In the genomic region with DNA sequence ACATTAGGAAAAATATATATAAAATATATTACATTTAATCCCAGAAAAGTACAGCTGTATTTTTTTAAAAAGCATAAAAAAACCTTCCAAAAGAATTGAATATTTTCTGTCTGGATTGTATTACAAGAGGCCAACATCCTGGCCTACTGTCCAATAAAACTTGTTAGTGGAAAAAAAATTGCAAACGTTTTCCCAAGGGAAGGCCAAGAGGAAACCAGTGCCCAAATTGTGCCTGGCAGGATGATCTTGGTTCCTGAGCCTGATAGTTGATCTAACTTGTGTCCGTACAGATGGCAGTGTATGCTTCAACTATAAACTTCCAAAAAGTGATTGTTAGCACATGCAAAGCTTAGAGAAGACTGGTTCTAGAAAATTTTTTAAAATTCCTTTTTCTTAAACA, we compare ENCODE assay signal across 23 cellular contexts.
A peak's percentile ranks its signal among the peaks of the same experiment; 100 is the strongest.
DNase-seq lines count a peak whose midpoint lies in the region; ATAC-seq and TF ChIP-seq lines count a peak whose summit lies in the region.
"Had no signal": no experiment of that assay in that cellular context is flagged by ENCODE, and none has a peak within 500 bp of the region (broad histone marks: within the 10 kb centered on the region; RNA-seq: fewer than 3 reads in every experiment).

No MANE protein-coding gene starts in this region.

- no peaks in the 10 kb centered on the region for H3K79me2 ChIP-seq in ACC112 (ENCODE audit: control insufficient read depth, insufficient read depth, low read length, unreplicated experiment)

- H3K9ac ChIP-seq in SK-N-MC (ENCODE audit: insufficient read length) = no peak overlapping the region

- no peaks in the 10 kb centered on the region for H3K9me3 Mint-ChIP-seq in activated CD4-positive, alpha-beta memory T cell treated with anti-CD3 and anti-CD28 coated beads, Interleukin-2, amount 10 ng/mL, durations not matched to agents 7 days and 5 days
- H3K9me3 Mint-ChIP-seq: activated T-cell treated with anti-CD3 and anti-CD28 coated beads, Interleukin-2, amount 50 U/mL, for 4 hours; CD14-positive monocyte; effector memory CD8-positive, alpha-beta T cell; naive thymus-derived CD4-positive, alpha-beta T cell had no signal

- H3K27me3 ChIP-seq in ACC112 (ENCODE audit: insufficient read depth, low read length) = no peaks in the 10 kb centered on the region
- H3K27me3 ChIP-seq: adrenal gland, brain microvascular endothelial cell, upper lobe of right lung had no signal

- ATAC-seq in HG03039 (IDR thresholded peaks at IDR 0.05; ENCODE audit: unreplicated experiment) = no peak
- ATAC-seq in HG02798 (IDR thresholded peaks at IDR 0.05; ENCODE audit: poor library complexity, unreplicated experiment) = no peak
- ATAC-seq: activated T-cell treated with anti-CD3 and anti-CD28 coated beads, Interleukin-2, amount 50 U/mL, for 4 hours; effector memory CD8-positive, alpha-beta T cell; naive thymus-derived CD4-positive, alpha-beta T cell; upper lobe of right lung had no signal

- H3K36me3 Mint-ChIP-seq in activated CD4-positive, alpha-beta memory T cell treated with anti-CD3 and anti-CD28 coated beads, Interleukin-2, amount 10 ng/mL, durations not matched to agents 7 days and 5 days (ENCODE audit: low read depth) = no peaks in the 10 kb centered on the region
- H3K36me3 Mint-ChIP-seq: CD14-positive monocyte had no signal

- peaks cover 34% of the 10 kb centered on the region for H3K4me1 ChIP-seq in ACC112 (ENCODE audit: control insufficient read depth, insufficient read depth, low read length, unreplicated experiment)

- DNase-seq in GM04503 (ENCODE audit: low read depth) (peak; percentile 3), SK-N-MC (ENCODE audit: low read depth, low spot score) (no peak), foreskin fibroblast (peak; percentile 7 to 12)
- DNase-seq in activated CD4-positive, alpha-beta memory T cell treated with anti-CD3 and anti-CD28 coated beads, Interleukin-2, amount 10 ng/mL, durations not matched to agents 7 days and 5 days = no peak
- DNase-seq in NK-92 treated with Interleukin-12 subunit alpha and Interleukin-12 subunit beta, amount 100 ng/mL, for 24 hours (lab: John Stamatoyannopoulos, UW) = no peak
- DNase-seq: activated CD4-positive, alpha-beta T cell treated with anti-CD3 and anti-CD28 coated beads for 48 hours; activated T-cell treated with anti-CD3 and anti-CD28 coated beads, Interleukin-2, amount 50 U/mL, for 4 hours; adrenal gland; brain microvascular endothelial cell; effector memory CD8-positive, alpha-beta T cell; head of caudate nucleus; naive thymus-derived CD4-positive, alpha-beta T cell; NCI-H1092 treated with DMSO at 0.1 percent for 48 hours; NCI-H2029; occipital lobe; upper lobe of right lung had no signal

- H3K36me3 ChIP-seq in ACC112 (ENCODE audit: insufficient read depth, low read length) (no peaks in the 10 kb centered on the region), SK-N-MC (ENCODE audit: insufficient read depth, low read length) (no peaks in the 10 kb centered on the region)
- H3K36me3 ChIP-seq: adrenal gland, brain microvascular endothelial cell, upper lobe of right lung had no signal

- H3K27me3 Mint-ChIP-seq in activated CD4-positive, alpha-beta memory T cell treated with anti-CD3 and anti-CD28 coated beads, Interleukin-2, amount 10 ng/mL, durations not matched to agents 7 days and 5 days = no peaks in the 10 kb centered on the region
- H3K27me3 Mint-ChIP-seq: effector memory CD8-positive, alpha-beta T cell had no signal

- H3K27ac Mint-ChIP-seq in activated CD4-positive, alpha-beta memory T cell treated with anti-CD3 and anti-CD28 coated beads, Interleukin-2, amount 10 ng/mL, durations not matched to agents 7 days and 5 days = no peak overlapping the region
- H3K27ac Mint-ChIP-seq: CD14-positive monocyte; effector memory CD8-positive, alpha-beta T cell; naive thymus-derived CD4-positive, alpha-beta T cell had no signal

- CTCF ChIA-PET in activated CD4-positive, alpha-beta memory T cell treated with anti-CD3 and anti-CD28 coated beads, Interleukin-2, amount 10 ng/mL, durations not matched to agents 7 days and 5 days (lab: Charles Lee) = interaction anchor here (0.5 to 2.7 kb wide), 2 partner anchors 25 to 80 kb away, joined by 4 to 10 read pairs; no protein-coding TSS in a partner anchor

- H3K4me3 ChIP-seq in ACC112 (ENCODE audit: low read depth, low read length) (peak overlapping the region; percentile 24; the same call in 1 of the 2 replicates), SK-N-MC (no peak overlapping the region), foreskin fibroblast (ENCODE audit: low read depth in 1 of 2, low read length in 2 of 2) (no peak overlapping the region)
- H3K4me3 ChIP-seq: adrenal gland, skin epidermis, upper lobe of right lung had no signal

- H3K4me3 Mint-ChIP-seq in activated CD4-positive, alpha-beta memory T cell treated with anti-CD3 and anti-CD28 coated beads, Interleukin-2, amount 10 ng/mL, durations not matched to agents 7 days and 5 days = no peak overlapping the region
- H3K4me3 Mint-ChIP-seq: activated T-cell treated with anti-CD3 and anti-CD28 coated beads, Interleukin-2, amount 50 U/mL, for 4 hours; CD14-positive monocyte; effector memory CD8-positive, alpha-beta T cell; naive thymus-derived CD4-positive, alpha-beta T cell had no signal

- no peak for TF ChIP-seq CTCF in foreskin fibroblast (IDR thresholded peaks at IDR 0.05; ENCODE audit: low read depth, low read length)

- no peaks in the 10 kb centered on the region for H3K4me1 Mint-ChIP-seq in activated CD4-positive, alpha-beta memory T cell treated with anti-CD3 and anti-CD28 coated beads, Interleukin-2, amount 10 ng/mL, durations not matched to agents 7 days and 5 days

- H3K27ac ChIP-seq in ACC112 (ENCODE audit: low read depth, low read length) (peak overlapping the region; percentile 63), SK-N-MC (peak overlapping the region; percentile 63; the same call in 1 of the 2 replicates)
- H3K27ac ChIP-seq: adrenal gland, brain microvascular endothelial cell, RWPE1, upper lobe of right lung, VCaP had no signal

- POLR2A ChIA-PET in activated CD4-positive, alpha-beta memory T cell treated with anti-CD3 and anti-CD28 coated beads, Interleukin-2, amount 10 ng/mL, durations not matched to agents 7 days and 5 days (lab: Charles Lee) = no interaction called here

- H2AFZ ChIP-seq in ACC112 (ENCODE audit: low read length, unreplicated experiment) = no peak overlapping the region

- no peaks in the 10 kb centered on the region for H3K9me3 ChIP-seq in SK-N-MC (ENCODE audit: low read depth, low read length)
- H3K9me3 ChIP-seq: adrenal gland, upper lobe of right lung had no signal

Comparison
In these comparisons a context has a peak if more than half of its experiments do, and no peak if none do; other contexts are left out.
1. DNase-seq: peak in GM04503 (single experiment) and foreskin fibroblast (2 of 2); none in SK-N-MC (single experiment), activated CD4-positive, alpha-beta memory T cell treated with anti-CD3 and anti-CD28 coated beads, Interleukin-2, amount 10 ng/mL, durations not matched to agents 7 days and 5 days (single experiment) and NK-92 treated with Interleukin-12 subunit alpha and Interleukin-12 subunit beta, amount 100 ng/mL, for 24 hours (single experiment).